9 cellular contexts compared by ENCODE assay signal in the genomic region with DNA sequence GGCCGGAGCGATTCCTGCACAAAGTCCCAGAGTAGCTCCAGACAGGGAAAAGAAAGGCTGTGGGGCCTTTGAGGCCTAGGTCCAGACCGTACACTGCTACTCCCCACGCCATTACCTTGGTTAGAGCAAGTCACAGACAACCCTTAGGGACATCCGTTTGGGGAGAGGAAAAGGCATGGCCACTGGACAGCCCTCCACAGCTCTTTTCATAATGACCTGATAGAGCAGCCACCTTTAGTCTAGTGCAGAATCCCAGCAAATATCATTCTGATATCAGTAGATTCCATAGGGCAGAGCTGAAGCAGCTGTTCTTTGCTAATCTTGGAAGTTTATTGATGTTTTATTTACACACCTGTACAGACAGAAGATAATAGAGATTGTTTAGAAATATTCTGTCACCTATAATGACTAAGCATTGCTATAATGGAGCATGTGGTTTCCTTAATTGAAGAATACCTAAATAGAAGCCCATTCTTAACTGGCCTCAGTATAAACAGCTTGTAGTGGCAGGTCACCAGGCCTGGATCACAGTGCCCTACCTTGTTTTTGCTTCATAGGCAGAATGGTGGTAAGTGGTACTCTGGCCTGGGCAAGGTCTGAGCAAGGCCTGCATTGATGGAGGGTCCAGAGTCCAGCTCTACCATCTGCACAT. TPM values are rescaled to one million over a fixed set of nuclear protein-coding genes. Genes with fewer than 3 reads are reported as not detected.
DNase-seq lines count a peak whose midpoint lies in the region; ATAC-seq lines count a peak whose summit lies in the region.
"Had no signal": no experiment of that assay in that cellular context is flagged by ENCODE, and none has a peak within 500 bp of the region (broad histone marks: within the 10 kb centered on the region; RNA-seq: fewer than 3 reads in every experiment).

No MANE protein-coding gene starts in this region.

- DNase-seq in T-helper 1 cell (no peak), left colon (peak in 1 of 2 donors; percentile 63), NAMALWA (ENCODE audit: low spot score) (no peak)
- DNase-seq in activated CD4-positive, alpha-beta memory T cell treated with anti-CD3 and anti-CD28 coated beads for 36 hours: no peak
- DNase-seq: Kasumi-1 had no signal

- ATAC-seq in left colon (peak; percentile 54), HG03039 (IDR thresholded peaks at IDR 0.05; ENCODE audit: unreplicated experiment) (no peak), HG03097 (IDR thresholded peaks at IDR 0.05; ENCODE audit: low FRiP score, unreplicated experiment) (no peak)

- CTCF ChIA-PET in activated CD4-positive, alpha-beta memory T cell treated with anti-CD3 and anti-CD28 coated beads for 36 hours (lab: Charles Lee): interaction anchor here (1.1 to 2.3 kb wide), 3 partner anchors 10 to 17 kb away, joined by 3 to 10 read pairs (median 7); no protein-coding TSS in a partner anchor

- peaks cover 43% of the 10 kb centered on the region for H3K36me3 Mint-ChIP-seq in T-helper 1 cell treated with Interleukin-12 subunit alpha and Interleukin-12 subunit beta and Interleukin-4 antibody, amounts not matched to agents 30 μg/mL and 1 μg/mL, for 36 hours (ENCODE audit: low read depth)
- peaks cover 24% of the 10 kb centered on the region for H3K36me3 Mint-ChIP-seq in activated CD4-positive, alpha-beta memory T cell treated with anti-CD3 and anti-CD28 coated beads for 36 hours

- H3K9me3 Mint-ChIP-seq in T-helper 1 cell treated with Interleukin-12 subunit alpha and Interleukin-12 subunit beta and Interleukin-4 antibody, amounts not matched to agents 30 μg/mL and 1 μg/mL, for 36 hours: no peaks in the 10 kb centered on the region
- H3K9me3 Mint-ChIP-seq in activated CD4-positive, alpha-beta memory T cell treated with anti-CD3 and anti-CD28 coated beads for 36 hours: no peaks in the 10 kb centered on the region

- peak overlapping the region; percentile 92 for H3K27ac Mint-ChIP-seq in T-helper 1 cell treated with Interleukin-12 subunit alpha and Interleukin-12 subunit beta and Interleukin-4 antibody, amounts not matched to agents 30 μg/mL and 1 μg/mL, for 36 hours
- peak overlapping the region; percentile 96 for H3K27ac Mint-ChIP-seq in activated CD4-positive, alpha-beta memory T cell treated with anti-CD3 and anti-CD28 coated beads for 36 hours

- H3K4me1 Mint-ChIP-seq in T-helper 1 cell treated with Interleukin-12 subunit alpha and Interleukin-12 subunit beta and Interleukin-4 antibody, amounts not matched to agents 30 μg/mL and 1 μg/mL, for 36 hours (ENCODE audit: low read depth): peaks cover 77% of the 10 kb centered on the region
- H3K4me1 Mint-ChIP-seq in activated CD4-positive, alpha-beta memory T cell treated with anti-CD3 and anti-CD28 coated beads for 36 hours (ENCODE audit: low read depth): peaks cover 99% of the 10 kb centered on the region

- intact Hi-C loops in activated CD4-positive, alpha-beta memory T cell treated with anti-CD3 and anti-CD28 coated beads for 36 hours (cut with micrococcal nuclease): loop anchor here (5.0 to 10.0 kb wide), 2 partner anchors 343 to 390 kb away; a partner anchor contains a TSS
- intact Hi-C loops in left colon (cut with DNase I, micrococcal nuclease): no loop called here

- POLR2A ChIA-PET in activated CD4-positive, alpha-beta memory T cell treated with anti-CD3 and anti-CD28 coated beads for 36 hours (lab: Charles Lee): interaction anchor here (0.6 to 5.2 kb wide), 8 partner anchors 10 to 711 kb away, joined by 3 to 43 read pairs (median 14); a partner anchor contains a TSS

- peak overlapping the region; percentile 74 for H3K27ac ChIP-seq in temporal lobe (ENCODE audit: low read depth, low read length)

- H3K27me3 Mint-ChIP-seq in T-helper 1 cell treated with Interleukin-12 subunit alpha and Interleukin-12 subunit beta and Interleukin-4 antibody, amounts not matched to agents 30 μg/mL and 1 μg/mL, for 36 hours (ENCODE audit: low read depth): no peaks in the 10 kb centered on the region
- H3K27me3 Mint-ChIP-seq in activated CD4-positive, alpha-beta memory T cell treated with anti-CD3 and anti-CD28 coated beads for 36 hours: no peaks in the 10 kb centered on the region

- peak overlapping the region; percentile 53 for H3K4me3 Mint-ChIP-seq in T-helper 1 cell treated with Interleukin-12 subunit alpha and Interleukin-12 subunit beta and Interleukin-4 antibody, amounts not matched to agents 30 μg/mL and 1 μg/mL, for 36 hours
- H3K4me3 Mint-ChIP-seq in activated CD4-positive, alpha-beta memory T cell treated with anti-CD3 and anti-CD28 coated beads for 36 hours: no peak overlapping the region

RNA-seq across cellular contexts. Expression of a gene that starts 27.9 kb away (rescaled TPM):
- total RNA-seq in activated CD4-positive, alpha-beta memory T cell treated with anti-CD3 and anti-CD28 coated beads for 36 hours: 100 to 1,000 TPM; 103 to 105 TPM
- total RNA-seq in left colon: 100 to 1,000 TPM; 174 to 221 TPM
- total RNA-seq in temporal lobe: 32.2 TPM

RNA-seq across cellular contexts. Expression of a gene that starts 52.3 kb away (rescaled TPM):
- total RNA-seq in activated CD4-positive, alpha-beta memory T cell treated with anti-CD3 and anti-CD28 coated beads for 36 hours: 10 to 100 TPM; 74.8 to 79.1 TPM
- total RNA-seq in left colon (10 to 100 TPM; 90.4 to 96.2 TPM), temporal lobe (46.0 TPM)
